Comparison of ENCODE assay signal across 24 cellular contexts in the genomic region with DNA sequence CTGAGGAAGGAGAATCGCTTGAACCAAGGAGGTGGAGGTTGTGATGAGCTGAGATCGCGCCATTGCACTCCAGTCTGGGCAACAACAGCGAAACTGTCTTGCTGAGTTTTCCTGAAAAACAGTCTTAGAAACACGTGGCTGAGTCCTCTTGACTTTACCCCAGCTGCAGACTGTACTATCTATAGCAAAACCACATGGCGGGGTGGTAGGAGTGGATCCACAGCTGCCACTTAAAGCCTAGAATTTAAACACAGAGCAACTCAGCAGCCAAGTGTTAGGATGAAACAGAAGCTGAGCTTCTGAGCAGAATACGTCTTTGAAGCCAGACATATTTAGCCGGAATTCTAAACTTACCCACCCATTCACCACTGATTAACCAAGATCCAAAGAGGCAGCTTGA.
"Had no signal": no experiment of that assay in that cellular context is flagged by ENCODE, and none has a peak within 500 bp of the region (broad histone marks: within the 10 kb centered on the region; RNA-seq: fewer than 3 reads in every experiment).

No MANE protein-coding gene starts in this region.

- H3K27me3 ChIP-seq: breast epithelium, heart left ventricle, pancreas, right atrium auricular region, tibial nerve had no signal

- H3K27ac ChIP-seq: breast epithelium, heart left ventricle, lower lobe of right lung, pancreas, psoas muscle, right atrium auricular region, tibial nerve, VCaP had no signal

- DNase-seq: activated CD4-positive, alpha-beta T cell treated with anti-CD3 and anti-CD28 coated beads for 48 hours; activated CD4-positive, alpha-beta T cell treated with anti-CD3 and anti-CD28 coated beads, Interleukin-2, amount 50 U/mL, for 48 hours; activated CD8-positive, alpha-beta memory T cell treated with anti-CD3 and anti-CD28 coated beads, Interleukin-2, amount 50 U/mL, for 48 hours; activated naive CD4-positive, alpha-beta T cell treated with Interleukin-2 at 50 U/mL for 16 hours; activated naive CD8-positive, alpha-beta T cell treated with anti-CD3 and anti-CD28 coated beads, Interleukin-2, amount 50 U/mL, for 24 hours; activated T-cell treated with anti-CD3 and anti-CD28 coated beads, Interleukin-2, amount 50 U/mL, for 48 hours; endodermal cell; foreskin fibroblast; heart left ventricle; hypothalamus; immature natural killer cell; lower lobe of right lung; mesenchymal stem cell; naive B cell; nephron progenitor cell; pancreas; psoas muscle; stimulated activated CD4-positive, alpha-beta T cell treated with anti-CD3 and anti-CD28 coated beads, Interleukin-15, amount 100 ng/mL, for 24 hours; stimulated activated naive CD4-positive, alpha-beta T cell; T-helper 1 cell had no signal

- H3K9me3 ChIP-seq: breast epithelium, heart left ventricle, lower lobe of right lung, pancreas, psoas muscle, right atrium auricular region, tibial nerve had no signal

- H3K36me3 ChIP-seq: breast epithelium had no signal

- H3K4me1 ChIP-seq: breast epithelium, lower lobe of right lung, pancreas, right atrium auricular region had no signal

- H3K4me3 ChIP-seq: breast epithelium, heart left ventricle, lower lobe of right lung, pancreas, psoas muscle, right atrium auricular region, tibial nerve had no signal
